15 cellular contexts compared by ENCODE assay signal in the genomic region with DNA sequence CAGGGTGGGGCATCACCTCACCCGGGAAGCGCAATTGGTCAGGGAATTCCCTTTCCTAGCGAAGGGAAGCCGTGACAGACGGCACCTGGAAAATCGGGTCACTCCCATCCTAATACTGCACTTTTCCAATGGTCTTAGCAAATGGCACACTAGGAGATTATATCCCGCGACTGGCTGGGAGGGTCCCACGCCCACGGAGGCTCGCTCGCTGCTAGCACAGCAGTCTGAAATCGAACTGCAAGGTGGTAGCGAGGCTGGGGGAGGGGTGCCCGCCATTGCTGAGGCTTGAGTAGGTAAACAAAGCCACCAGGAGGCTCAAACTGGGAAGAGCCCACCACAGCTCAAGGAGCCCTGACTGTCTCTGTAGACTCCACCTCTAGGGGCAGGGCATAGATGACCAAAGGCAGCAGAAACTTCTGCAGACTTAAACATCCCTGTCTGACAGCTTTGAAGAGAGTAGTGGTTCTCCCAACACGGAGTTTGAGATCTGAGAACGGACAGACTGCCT. TPM values are rescaled to one million over a fixed set of nuclear protein-coding genes. Genes with fewer than 3 reads are reported as not detected.
"Had no signal": no experiment of that assay in that cellular context is flagged by ENCODE, and none has a peak within 500 bp of the region (broad histone marks: within the 10 kb centered on the region; RNA-seq: fewer than 3 reads in every experiment).

No MANE protein-coding gene starts in this region.

RNA-seq across cellular contexts. Expression of a gene that starts 8.5 kb away (rescaled TPM):
- total RNA-seq: osteocyte, posterior vena cava, prostate gland, pulmonary artery endothelial cell, smooth muscle cell, suprapubic skin had no signal
- polyA plus RNA-seq: urinary bladder had no signal

RNA-seq across cellular contexts. Expression of a gene that starts 32.8 kb away (rescaled TPM):
- total RNA-seq: neural crest cell, osteocyte, pancreas, posterior vena cava, pulmonary artery endothelial cell, sciatic nerve, testis, transverse colon, upper lobe of right lung, uterus had no signal
- polyA plus RNA-seq: pancreas, smooth muscle cell, urinary bladder had no signal

RNA-seq across cellular contexts. Expression of a gene that starts 53.1 kb away (rescaled TPM):
- total RNA-seq: natural killer cell treated with Interleukin-12 subunit alpha and Interleukin-12 subunit beta and Interleukin-15 and Interleukin-18, amount 100 ng/mL, for 72 hours; neural crest cell; osteocyte; testis; urinary bladder had no signal
- polyA plus RNA-seq: urinary bladder had no signal
